In genomic region chr5:127957183-127957582, GRCh38 we compare ENCODE assay signal across 11 cellular contexts.
DNase-seq lines count a peak whose midpoint lies in the region; ATAC-seq and TF ChIP-seq lines count a peak whose summit lies in the region.
"Had no signal": no experiment of that assay in that cellular context is flagged by ENCODE, and none has a peak within 500 bp of the region (broad histone marks: within the 10 kb centered on the region; RNA-seq: fewer than 3 reads in every experiment).

No MANE protein-coding gene starts in this region.

- H3K4me3 ChIP-seq in choroid plexus epithelial cell (ENCODE audit: low read depth, low read length) = no peak overlapping the region
- no peak overlapping the region for H3K4me3 ChIP-seq in CD8-positive, alpha-beta T cell (ENCODE audit: low read depth, low read length)

- H3K27ac ChIP-seq in CD8-positive, alpha-beta T cell (ENCODE audit: low read depth, low read length) = no peak overlapping the region
- H3K27ac ChIP-seq: epithelial cell of prostate had no signal

- H3K27me3 Mint-ChIP-seq in activated T-cell treated with anti-CD3 and anti-CD28 coated beads, Interleukin-2, amount 50 U/mL, for 72 hours (ENCODE audit: low read depth) = no peaks in the 10 kb centered on the region
- no peaks in the 10 kb centered on the region for H3K27me3 Mint-ChIP-seq in stimulated activated naive B cell treated with anti-CD40 and anti-IgM and Interleukin-4, amounts not matched to agents 10 μg/mL and 1 μg/mL and 100 μg/mL, for 72 hours
- no peaks in the 10 kb centered on the region for H3K27me3 Mint-ChIP-seq in CD8-positive, alpha-beta T cell (ENCODE audit: low read depth)

- peak; percentile 28 for TF ChIP-seq CTCF in choroid plexus epithelial cell (conservative IDR thresholded peaks at IDR 0.05; ENCODE audit: low read depth, low read length)
- TF ChIP-seq CTCF in CD8-positive, alpha-beta T cell (IDR thresholded peaks at IDR 0.05) = no peak

- H3K4me3 Mint-ChIP-seq in activated T-cell treated with anti-CD3 and anti-CD28 coated beads, Interleukin-2, amount 50 U/mL, for 72 hours = no peak overlapping the region
- H3K4me3 Mint-ChIP-seq in stimulated activated naive B cell treated with anti-CD40 and anti-IgM and Interleukin-4, amounts not matched to agents 10 μg/mL and 1 μg/mL and 100 μg/mL, for 72 hours = no peak overlapping the region
- no peak overlapping the region for H3K4me3 Mint-ChIP-seq in CD8-positive, alpha-beta T cell

- intact Hi-C loops in CD8-positive, alpha-beta T cell (cut with DNase I, micrococcal nuclease) = no loop called here

- CTCF ChIA-PET in CD8-positive, alpha-beta T cell (lab: Charles Lee) = no interaction called here

- no peaks in the 10 kb centered on the region for H3K36me3 ChIP-seq in CD8-positive, alpha-beta T cell (ENCODE audit: insufficient read depth, low read length)

- H3K4me1 Mint-ChIP-seq in activated T-cell treated with anti-CD3 and anti-CD28 coated beads, Interleukin-2, amount 50 U/mL, for 72 hours (ENCODE audit: low read depth) = no peaks in the 10 kb centered on the region
- H3K4me1 Mint-ChIP-seq in stimulated activated naive B cell treated with anti-CD40 and anti-IgM and Interleukin-4, amounts not matched to agents 10 μg/mL and 1 μg/mL and 100 μg/mL, for 72 hours = peaks cover 14 to 18% of the 10 kb centered on the region in 2 donors
- peaks cover 27% of the 10 kb centered on the region for H3K4me1 Mint-ChIP-seq in CD8-positive, alpha-beta T cell (ENCODE audit: low read depth)

- H3K4me1 ChIP-seq in CD8-positive, alpha-beta T cell (ENCODE audit: insufficient read depth, low read length) = peaks cover 11% of the 10 kb centered on the region

- no peaks in the 10 kb centered on the region for H3K9me3 ChIP-seq in CD8-positive, alpha-beta T cell (ENCODE audit: low read length)

- POLR2A ChIA-PET in CD8-positive, alpha-beta T cell (lab: Charles Lee) = no interaction called here

- H3K27ac Mint-ChIP-seq in activated T-cell treated with anti-CD3 and anti-CD28 coated beads, Interleukin-2, amount 50 U/mL, for 72 hours = no peak overlapping the region
- no peak overlapping the region for H3K27ac Mint-ChIP-seq in stimulated activated naive B cell treated with anti-CD40 and anti-IgM and Interleukin-4, amounts not matched to agents 10 μg/mL and 1 μg/mL and 100 μg/mL, for 72 hours
- no peak overlapping the region for H3K27ac Mint-ChIP-seq in CD8-positive, alpha-beta T cell

- no peaks in the 10 kb centered on the region for H3K27me3 ChIP-seq in CD8-positive, alpha-beta T cell (ENCODE audit: insufficient read depth, low read length)

- DNase-seq in Ammon's horn (ENCODE audit: low spot score) (peak; percentile 50), NCI-H1694 (lab: John Stamatoyannopoulos, UW) (peak; percentile 48), choroid plexus epithelial cell (ENCODE audit: low read depth) (peak; percentile 71), mucosa of gallbladder (ENCODE audit: low spot score) (peak; percentile 47)
- DNase-seq in activated T-cell treated with anti-CD3 and anti-CD28 coated beads, Interleukin-2, amount 50 U/mL, for 72 hours = no peak
- DNase-seq in activated effector memory CD4-positive, alpha-beta T cell treated with anti-CD3 and anti-CD28 coated beads, Interleukin-2, amount 50 U/mL, for 16 hours = no peak
- no peak for DNase-seq in stimulated activated naive B cell treated with anti-CD40 and anti-IgM and Interleukin-4, amounts not matched to agents 10 μg/mL and 1 μg/mL and 100 μg/mL, for 72 hours
- no peak for DNase-seq in CD8-positive, alpha-beta T cell
- DNase-seq: activated T-cell treated with anti-CD3 and anti-CD28 coated beads, Interleukin-2, amount 50 U/mL, for 1 hour; SHP77 treated with DMSO at 0.1 percent for 48 hours had no signal

- H3K9me3 Mint-ChIP-seq in activated T-cell treated with anti-CD3 and anti-CD28 coated beads, Interleukin-2, amount 50 U/mL, for 72 hours = peaks cover 0 to 2% of the 10 kb centered on the region in 2 donors
- peaks cover 0 to 2% of the 10 kb centered on the region in 2 donors for H3K9me3 Mint-ChIP-seq in stimulated activated naive B cell treated with anti-CD40 and anti-IgM and Interleukin-4, amounts not matched to agents 10 μg/mL and 1 μg/mL and 100 μg/mL, for 72 hours
- no peaks in the 10 kb centered on the region for H3K9me3 Mint-ChIP-seq in CD8-positive, alpha-beta T cell

- ATAC-seq in activated T-cell treated with anti-CD3 and anti-CD28 coated beads, Interleukin-2, amount 50 U/mL, for 72 hours (replicated peaks in 1 of 2) = no peak
- ATAC-seq in stimulated activated naive B cell treated with anti-CD40 and anti-IgM and Interleukin-4, amounts not matched to agents 10 μg/mL and 1 μg/mL and 100 μg/mL, for 72 hours (replicated peaks) = no peak
- ATAC-seq in CD8-positive, alpha-beta T cell = no peak

- peaks cover 0 to 1% of the 10 kb centered on the region in 2 donors for H3K36me3 Mint-ChIP-seq in activated T-cell treated with anti-CD3 and anti-CD28 coated beads, Interleukin-2, amount 50 U/mL, for 72 hours (ENCODE audit: insufficient read depth in 2 of 2)
- H3K36me3 Mint-ChIP-seq in stimulated activated naive B cell treated with anti-CD40 and anti-IgM and Interleukin-4, amounts not matched to agents 10 μg/mL and 1 μg/mL and 100 μg/mL, for 72 hours = peaks cover 14 to 37% of the 10 kb centered on the region in 2 donors
- peaks cover 23% of the 10 kb centered on the region for H3K36me3 Mint-ChIP-seq in CD8-positive, alpha-beta T cell

Comparison
In these comparisons a context has a peak if more than half of its experiments do, and no peak if none do; other contexts are left out.
1. DNase-seq: peak in Ammon's horn (single experiment), NCI-H1694 (single experiment), choroid plexus epithelial cell (single experiment) and mucosa of gallbladder (single experiment); none in activated T-cell treated with anti-CD3 and anti-CD28 coated beads, Interleukin-2, amount 50 U/mL, for 72 hours (0 of 2), activated effector memory CD4-positive, alpha-beta T cell treated with anti-CD3 and anti-CD28 coated beads, Interleukin-2, amount 50 U/mL, for 16 hours (single experiment), stimulated activated naive B cell treated with anti-CD40 and anti-IgM and Interleukin-4, amounts not matched to agents 10 μg/mL and 1 μg/mL and 100 μg/mL, for 72 hours (single experiment) and CD8-positive, alpha-beta T cell (0 of 7).